ENCODE assay signal across 8 cellular contexts in genomic region chr18:49898421-49898820, GRCh38.
DNase-seq lines count a peak whose midpoint lies in the region; ATAC-seq and TF ChIP-seq lines count a peak whose summit lies in the region.

No MANE protein-coding gene starts in this region.

- H3K27ac ChIP-seq in upper lobe of right lung: no peak overlapping the region

- peak; percentile 67 for ATAC-seq in upper lobe of right lung
- no peak for ATAC-seq in GM21526 (IDR thresholded peaks at IDR 0.05; ENCODE audit: low FRiP score, unreplicated experiment)

- H3K9me3 ChIP-seq in upper lobe of right lung: no peaks in the 10 kb centered on the region

- intact Hi-C loops in upper lobe of right lung (cut with DNase I): no loop called here

- H3K4me1 ChIP-seq in upper lobe of right lung: no peaks in the 10 kb centered on the region

- no peaks in the 10 kb centered on the region for H3K9me3 Mint-ChIP-seq in nephron progenitor cell

- no peaks in the 10 kb centered on the region for H3K36me3 Mint-ChIP-seq in nephron progenitor cell (ENCODE audit: low read depth)

- H3K27ac Mint-ChIP-seq in nephron progenitor cell: no peak overlapping the region

- peak; percentile 54 for DNase-seq in AG10803 (ENCODE audit: low read depth)
- peak; percentile 74 for DNase-seq in HT-29 (ENCODE audit: low spot score)
- peak; percentile 71 for DNase-seq in activated CD4-positive, alpha-beta T cell treated with anti-CD3 and anti-CD28 coated beads for 48 hours
- peak; percentile 71 for DNase-seq in ecto neural progenitor cell (ENCODE audit: low spot score)
- peak; percentile 88 for DNase-seq in nephron progenitor cell
- no peak for DNase-seq in upper lobe of right lung
- no peak for DNase-seq in NCI-H1105 treated with DMSO at 0.1 percent for 48 hours (lab: John Stamatoyannopoulos, UW)

- H3K36me3 ChIP-seq in upper lobe of right lung: no peaks in the 10 kb centered on the region

- no peaks in the 10 kb centered on the region for H3K4me1 Mint-ChIP-seq in nephron progenitor cell

- no peak overlapping the region for H3K4me3 Mint-ChIP-seq in nephron progenitor cell

- no peaks in the 10 kb centered on the region for H3K27me3 ChIP-seq in upper lobe of right lung

- H3K4me3 ChIP-seq in AG10803 (ENCODE audit: low read length) (no peak overlapping the region), upper lobe of right lung (no peak overlapping the region)

- peaks cover 4% of the 10 kb centered on the region for H3K27me3 Mint-ChIP-seq in nephron progenitor cell (ENCODE audit: low read depth, poor library complexity)

- TF ChIP-seq CTCF in AG10803 (conservative IDR thresholded peaks at IDR 0.05; ENCODE audit: low read length) (no peak), nephron progenitor cell (IDR thresholded peaks at IDR 0.05) (no peak), upper lobe of right lung (IDR thresholded peaks at IDR 0.05) (no peak)

Comparison
In these comparisons a context has a peak if more than half of its experiments do, and no peak if none do; other contexts are left out.
1. DNase-seq: peak in AG10803 (single experiment), HT-29 (single experiment), activated CD4-positive, alpha-beta T cell treated with anti-CD3 and anti-CD28 coated beads for 48 hours (single experiment), ecto neural progenitor cell (single experiment) and nephron progenitor cell (single experiment); none in upper lobe of right lung (single experiment) and NCI-H1105 treated with DMSO at 0.1 percent for 48 hours (single experiment).